16 cellular contexts compared by ENCODE assay signal in genomic region chr11:86570020-86570419, GRCh38.
DNase-seq lines count a peak whose midpoint lies in the region; ATAC-seq, FAIRE-seq and TF ChIP-seq lines count a peak whose summit lies in the region.
"Had no signal": no experiment of that assay in that cellular context is flagged by ENCODE, and none has a peak within 500 bp of the region (broad histone marks: within the 10 kb centered on the region; RNA-seq: fewer than 3 reads in every experiment).

No MANE protein-coding gene starts in this region.

- CTCF ChIA-PET in A673 (lab: Charles Lee) (no interaction called here), HEK293 (lab: Yijun Ruan, JAX) (interaction anchor here (0.7 to 2.5 kb wide), 7 partner anchors 15 to 749 kb away, joined by 3 to 20 read pairs (median 4); no protein-coding TSS in a partner anchor)

- H3K27ac Mint-ChIP-seq in astrocyte (ENCODE audit: unreplicated experiment), result no peak overlapping the region
- H3K27ac Mint-ChIP-seq: activated naive CD8-positive, alpha-beta T cell treated with anti-CD3 and anti-CD28 coated beads, Interleukin-2, amount 50 U/mL, for 24 hours; activated T-helper 2 cell treated with anti-CD3 and anti-CD28 coated beads, Interferon-gamma antibody, Interleukin-2, Interleukin-4, amounts not matched to agents 10 μg/mL and 5 μg/mL and 100 μg/mL, durations not matched to agents 14 hours and 24 hours and 36 hours had no signal

- H3K4me2 ChIP-seq in astrocyte (ENCODE audit: low read length), result no peak overlapping the region
- H3K4me2 ChIP-seq in mesenchymal stem cell (ENCODE audit: low read length, poor library complexity, severe bottlenecking), result no peak overlapping the region

- WGBS in mesenchymal stem cell, result 37% methylated on average over 5 of the region's 5 CpGs
- WGBS in small intestine, 3 donors, result 56 to 72% (median 70%) methylated on average over 5 of the region's 5 CpGs

- H3K79me2 ChIP-seq in astrocyte (ENCODE audit: insufficient read depth, low read length), result no peaks in the 10 kb centered on the region

- H3K9me3 ChIP-seq in A673 (ENCODE audit: low read depth, low read length, poor library complexity, severe bottlenecking) (no peaks in the 10 kb centered on the region), HEK293 (ENCODE audit: control insufficient read depth, insufficient read depth, low read depth, low read length) (no peaks in the 10 kb centered on the region), astrocyte (ENCODE audit: insufficient read depth, low read depth, low read length) (no peaks in the 10 kb centered on the region), mesenchymal stem cell (ENCODE audit: control insufficient read depth, low read length) (no peaks in the 10 kb centered on the region), small intestine (ENCODE audit: control insufficient read depth, low read depth) (no peaks in the 10 kb centered on the region)

- H3K9ac ChIP-seq in astrocyte (ENCODE audit: low read length) (no peak overlapping the region), mesenchymal stem cell (ENCODE audit: low read length) (no peak overlapping the region)

- no peak overlapping the region for H2BK5ac ChIP-seq in mesenchymal stem cell (ENCODE audit: low read depth, low read length, poor library complexity, severe bottlenecking)

- H3K4ac ChIP-seq in mesenchymal stem cell (ENCODE audit: low read depth in 1 of 2, low read length in 2 of 2), result no peak overlapping the region

- H4K20me1 ChIP-seq in astrocyte (ENCODE audit: insufficient read depth, low read length), result no peaks in the 10 kb centered on the region

- DNase-seq in A673 (ENCODE audit: low spot score) (peak; percentile 68), astrocyte (ENCODE audit: low read depth) (peak; percentile 58), mesenchymal stem cell (no peak), DMS79 treated with DMSO at 0.1 percent for 48 hours (lab: John Stamatoyannopoulos, UW) (no peak), small intestine (no peak)
- DNase-seq: activated naive CD8-positive, alpha-beta T cell treated with anti-CD3 and anti-CD28 coated beads, Interleukin-2, amount 50 U/mL, for 24 hours; Calu3; dorsolateral prefrontal cortex; left cardiac atrium; NCI-H1105 treated with DMSO at 0.1 percent for 48 hours; Right ventricle myocardium superior had no signal

- no peak overlapping the region for H3K14ac ChIP-seq in mesenchymal stem cell (ENCODE audit: low read length in 2 of 2)

- H2AFZ ChIP-seq in astrocyte (ENCODE audit: low read depth, low read length), result no peak overlapping the region
- no peak overlapping the region for H2AFZ ChIP-seq in mesenchymal stem cell (ENCODE audit: low read depth, low read length)

- H3K27me3 Mint-ChIP-seq in astrocyte (ENCODE audit: low read depth, unreplicated experiment), result no peaks in the 10 kb centered on the region

- intact Hi-C loops in A673 (cut with micrococcal nuclease; ENCODE audit: unreplicated experiment), result loop anchor here (2.0 kb wide), 1 partner anchor 113 kb away; no protein-coding TSS in a partner anchor

- peak overlapping the region in 1 of 2 experiments; percentile 14 for H3K18ac ChIP-seq in mesenchymal stem cell (ENCODE audit: low read depth in 1 of 2, low read length in 2 of 2)

- no peak overlapping the region for H2BK12ac ChIP-seq in mesenchymal stem cell (ENCODE audit: low read length in 2 of 2)

- no peak for TF ChIP-seq CTCF in A673 (conservative IDR thresholded peaks at IDR 0.05; ENCODE audit: low read depth, low read length)
- TF ChIP-seq CTCF in HEK293 (tag by site-specific recombination; IDR thresholded peaks at IDR 0.05), result no peak
- no peak for TF ChIP-seq CTCF in astrocyte (IDR thresholded peaks at IDR 0.05; ENCODE audit: insufficient read depth, low read depth, low read length)

- H2BK15ac ChIP-seq in mesenchymal stem cell (ENCODE audit: low read depth, poor library complexity, severe bottlenecking), result no peak overlapping the region

- H4K8ac ChIP-seq in mesenchymal stem cell (ENCODE audit: low read length), result no peak overlapping the region

- POLR2A ChIA-PET in A673 (lab: Charles Lee; ENCODE audit: low non-redundant PET) (no interaction called here), HEK293 (lab: Yijun Ruan, JAX) (interaction anchor here (0.8 to 1.9 kb wide), 3 partner anchors 23 to 110 kb away, joined by 3 to 5 read pairs (median 4); no protein-coding TSS in a partner anchor)

- H3K36me3 Mint-ChIP-seq in astrocyte (ENCODE audit: low read depth, unreplicated experiment), result peaks cover 3% of the 10 kb centered on the region

- no peak overlapping the region for H3K23ac ChIP-seq in mesenchymal stem cell (ENCODE audit: low read length in 2 of 2)

- peaks cover 15% of the 10 kb centered on the region for H3K4me1 Mint-ChIP-seq in astrocyte (ENCODE audit: low read depth, unreplicated experiment)

- BruUV-seq in A673 (replicated peaks; lab: Mats Ljungman, UMichigan), result no TSS peak

- H3K4me3 ChIP-seq in A673 (ENCODE audit: low read depth, low read length, poor library complexity, severe bottlenecking) (no peak overlapping the region), HEK293 (ENCODE audit: low read depth, low read length) (no peak overlapping the region), astrocyte (ENCODE audit: insufficient read depth, low read depth, low read length) (no peak overlapping the region), mesenchymal stem cell (ENCODE audit: insufficient read depth in 1 of 2, low read depth in 1 of 2, low read length in 2 of 2) (no peak overlapping the region), small intestine (ENCODE audit: low read depth in 1 of 2, low read length in 2 of 2) (no peak overlapping the region)
- H3K4me3 ChIP-seq: dorsolateral prefrontal cortex had no signal

- H3K27ac ChIP-seq in A673 (ENCODE audit: low read depth, low read length, poor library complexity, severe bottlenecking), result no peak overlapping the region
- H3K27ac ChIP-seq in HEK293 (ENCODE audit: extremely low read depth, low read depth, low read length), result peak overlapping the region; percentile 49; the same call in 1 of the 2 replicates
- H3K27ac ChIP-seq in astrocyte (ENCODE audit: low read depth, low read length), result no peak overlapping the region
- H3K27ac ChIP-seq in mesenchymal stem cell (ENCODE audit: low read length, poor library complexity, severe bottlenecking), result peak overlapping the region; percentile 63
- H3K27ac ChIP-seq in small intestine (ENCODE audit: low read depth in 1 of 2, low read length in 1 of 2), result no peak overlapping the region
- H3K27ac ChIP-seq: dorsolateral prefrontal cortex had no signal

- peak overlapping the region; percentile 34 for H4K91ac ChIP-seq in mesenchymal stem cell (ENCODE audit: low read length)

- peaks cover 6% of the 10 kb centered on the region for H3K79me1 ChIP-seq in mesenchymal stem cell (replicated peaks; ENCODE audit: low read length, poor library complexity, severe bottlenecking)

- H3K4me1 ChIP-seq in A673 (ENCODE audit: insufficient read depth, low read length, poor library complexity, severe bottlenecking) (peaks cover 11% of the 10 kb centered on the region), HEK293 (ENCODE audit: control insufficient read depth, insufficient read depth, low read length) (peaks cover 17% of the 10 kb centered on the region), astrocyte (ENCODE audit: insufficient read depth, low read length) (peaks cover 15% of the 10 kb centered on the region), mesenchymal stem cell (ENCODE audit: control insufficient read depth, insufficient read depth, low read depth, low read length) (peaks cover 31% of the 10 kb centered on the region), small intestine (ENCODE audit: control insufficient read depth in 2 of 2, insufficient read depth in 1 of 2, low read depth in 1 of 2, low read length in 1 of 2) (no peaks in the 10 kb centered on the region)

- no peak overlapping the region for H3K4me3 Mint-ChIP-seq in astrocyte (ENCODE audit: unreplicated experiment)
- H3K4me3 Mint-ChIP-seq: activated naive CD8-positive, alpha-beta T cell treated with anti-CD3 and anti-CD28 coated beads, Interleukin-2, amount 50 U/mL, for 24 hours had no signal

- FAIRE-seq in astrocyte (lab: Jason Lieb, UNC) (no peak), small intestine (lab: Jason Lieb, UNC) (no peak)

- H3K36me3 ChIP-seq in A673 (ENCODE audit: insufficient read depth, low read length, poor library complexity, severe bottlenecking) (no peaks in the 10 kb centered on the region), HEK293 (ENCODE audit: control insufficient read depth in 2 of 2, insufficient read depth in 1 of 2, low read length in 2 of 2) (no peaks in the 10 kb centered on the region), astrocyte (ENCODE audit: insufficient read depth, low read length) (no peaks in the 10 kb centered on the region), mesenchymal stem cell (ENCODE audit: control insufficient read depth in 1 of 2, insufficient read depth in 2 of 2, low read depth in 1 of 2, low read length in 2 of 2) (no peaks in the 10 kb centered on the region), small intestine (ENCODE audit: control insufficient read depth in 2 of 2, insufficient read depth in 2 of 2, low read length in 2 of 2) (no peaks in the 10 kb centered on the region)

- H3K9me3 Mint-ChIP-seq in astrocyte (ENCODE audit: unreplicated experiment), result no peaks in the 10 kb centered on the region
- H3K9me3 Mint-ChIP-seq: activated naive CD8-positive, alpha-beta T cell treated with anti-CD3 and anti-CD28 coated beads, Interleukin-2, amount 50 U/mL, for 24 hours; activated T-helper 2 cell treated with anti-CD3 and anti-CD28 coated beads, Interferon-gamma antibody, Interleukin-2, Interleukin-4, amounts not matched to agents 10 μg/mL and 5 μg/mL and 100 μg/mL, durations not matched to agents 14 hours and 24 hours and 36 hours had no signal

- no peak overlapping the region for H2AK5ac ChIP-seq in mesenchymal stem cell (ENCODE audit: low read length, severe bottlenecking)

- no peak overlapping the region for H2BK120ac ChIP-seq in mesenchymal stem cell (ENCODE audit: low read depth, low read length)

- no peak for ATAC-seq in GM19452 (IDR thresholded peaks at IDR 0.05; ENCODE audit: unreplicated experiment)
- no peak for ATAC-seq in HG02938 (IDR thresholded peaks at IDR 0.05; ENCODE audit: unreplicated experiment)
- ATAC-seq: activated CD4-positive, CD25-positive, alpha-beta regulatory T cell treated with anti-CD3 and anti-CD28 coated beads, Interleukin-2, amount 50 U/mL, for 24 hours; activated naive CD8-positive, alpha-beta T cell treated with anti-CD3 and anti-CD28 coated beads, Interleukin-2, amount 50 U/mL, for 24 hours; left cardiac atrium had no signal

- H3K27me3 ChIP-seq in A673 (replicated peaks; ENCODE audit: insufficient read depth, low read depth, low read length, poor library complexity) (no peaks in the 10 kb centered on the region), astrocyte (ENCODE audit: insufficient read depth, low read length) (no peaks in the 10 kb centered on the region), mesenchymal stem cell (ENCODE audit: control insufficient read depth in 1 of 2, insufficient read depth in 1 of 2, low read length in 2 of 2) (no peaks in the 10 kb centered on the region), small intestine (ENCODE audit: control insufficient read depth in 2 of 2, insufficient read depth in 2 of 2, low read length in 2 of 2) (no peaks in the 10 kb centered on the region)
- H3K27me3 ChIP-seq: dorsolateral prefrontal cortex had no signal

TF ChIP-seq in HEK293, 187 proteins besides CTCF, POLR2A, EP300 and RAD21 (continues in another document):
- no peak for TF ChIP-seq ZNF610 (tag by site-specific recombination; IDR thresholded peaks at IDR 0.05; ENCODE audit: borderline replicate concordance)
- TF ChIP-seq ZNF510 (tag by site-specific recombination; IDR thresholded peaks at IDR 0.05; ENCODE audit: insufficient replicate concordance), result no peak

Comparison
In these comparisons a context has a peak if more than half of its experiments do, and no peak if none do; other contexts are left out.
1. DNase-seq: peak in A673 (single experiment) and astrocyte (single experiment); none in mesenchymal stem cell (single experiment), DMS79 treated with DMSO at 0.1 percent for 48 hours (single experiment) and small intestine (single experiment).
2. H3K27ac ChIP-seq: peak in HEK293 (single experiment) and mesenchymal stem cell (single experiment); none in A673 (single experiment), astrocyte (single experiment) and small intestine (0 of 2).